In the genomic region with DNA sequence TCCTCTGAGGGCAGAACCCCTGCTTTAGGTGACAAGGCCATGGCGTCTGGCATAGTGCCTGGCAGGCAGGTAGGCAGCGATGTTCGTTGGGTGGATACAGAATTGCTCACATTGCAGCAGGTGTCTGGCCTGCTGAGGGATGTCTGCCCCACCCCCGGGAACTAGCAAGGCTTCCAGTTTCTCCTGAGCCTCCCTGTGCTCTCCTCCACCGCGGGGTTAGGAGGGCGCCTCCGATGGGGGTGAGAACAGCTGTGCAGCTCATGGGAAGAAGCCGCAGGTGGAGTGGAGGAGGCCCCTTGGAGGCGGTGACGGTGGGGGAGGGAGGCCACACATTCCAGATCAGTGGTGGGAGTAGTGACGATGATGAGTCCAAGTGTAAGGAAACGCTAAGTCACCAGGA, we compare ENCODE assay signal across 21 cellular contexts.
"Had no signal": no experiment of that assay in that cellular context is flagged by ENCODE, and none has a peak within 500 bp of the region (broad histone marks: within the 10 kb centered on the region; RNA-seq: fewer than 3 reads in every experiment).

No MANE protein-coding gene starts in this region.

- DNase-seq: activated CD4-positive, alpha-beta memory T cell treated with anti-CD3 and anti-CD28 coated beads for 36 hours; activated CD4-positive, alpha-beta T cell treated with anti-CD3 and anti-CD28 coated beads, Interleukin-2, amount 10 ng/mL, durations not matched to agents 24 days and 14 days; activated CD4-positive, CD25-positive, alpha-beta regulatory T cell treated with anti-CD3 and anti-CD28 coated beads, Interleukin-2, amount 50 U/mL, for 72 hours; activated CD8-positive, alpha-beta memory T cell treated with anti-CD3 and anti-CD28 coated beads, Interleukin-2, amount 50 U/mL, for 4 hours; activated effector memory CD4-positive, alpha-beta T cell treated with anti-CD3 and anti-CD28 coated beads, Interleukin-2, amount 50 U/mL, for 16 hours; activated naive CD4-positive, alpha-beta T cell treated with anti-CD3 and anti-CD28 coated beads for 36 hours; activated T-cell treated with anti-CD3 and anti-CD28 coated beads, Interleukin-2, amount 50 U/mL, for 1 hour; amniotic stem cell; brain microvascular endothelial cell; effector CD4-positive, alpha-beta T cell; foreskin keratinocyte; heart right ventricle; left ventricle myocardium inferior; mucosa of descending colon; right cardiac atrium; spleen; stimulated activated naive CD4-positive, alpha-beta T cell; T-helper 17 cell; T1000; WERI-Rb-1 had no signal

- ATAC-seq: foreskin keratinocyte; heart right ventricle; mucosa of descending colon; natural killer cell treated with Interleukin-12 subunit alpha and Interleukin-12 subunit beta and Interleukin-15 and Interleukin-18, amount 100 ng/mL, for 72 hours; right cardiac atrium; T-helper 17 cell had no signal
